ENCODE assay signal across 8 cellular contexts in genomic region chr5:124742983-124743533, GRCh38. TPM values are rescaled to one million over a fixed set of nuclear protein-coding genes. Genes with fewer than 3 reads are reported as not detected.
A peak's percentile ranks its signal among the peaks of the same experiment; 100 is the strongest.
DNase-seq lines count a peak whose midpoint lies in the region; ATAC-seq and TF ChIP-seq lines count a peak whose summit lies in the region.

No MANE protein-coding gene starts in this region.

- intact Hi-C loops in body of pancreas (cut with DNase I) = no loop called here
- intact Hi-C loops in lower lobe of right lung (cut with DNase I) = loop anchor here (10.0 kb wide), 1 partner anchor 88 kb away; no protein-coding TSS in a partner anchor

- H3K27ac ChIP-seq in body of pancreas = peak overlapping the region; percentile 72 to 91 (median 85)
- peak overlapping the region; percentile 91 for H3K27ac ChIP-seq in lower lobe of right lung

- H3K27me3 ChIP-seq in body of pancreas = no peaks in the 10 kb centered on the region
- no peaks in the 10 kb centered on the region for H3K27me3 ChIP-seq in lower lobe of right lung (ENCODE audit: low read depth)

- peak in 1 of 3 donors; percentile 25 for TF ChIP-seq POLR2A in body of pancreas (IDR thresholded peaks at IDR 0.05)

- H3K4me3 ChIP-seq in body of pancreas = no peak overlapping the region
- H3K4me3 ChIP-seq in lower lobe of right lung = peak overlapping the region; percentile 73

- ATAC-seq in HG02642 (IDR thresholded peaks at IDR 0.05; ENCODE audit: poor library complexity, unreplicated experiment) = peak; percentile 22
- ATAC-seq in body of pancreas = no peak
- ATAC-seq in lower lobe of right lung = peak; percentile 48 to 75
- ATAC-seq in HG03460 (IDR thresholded peaks at IDR 0.05; ENCODE audit: unreplicated experiment) = no peak
- no peak for ATAC-seq in GM18873 (IDR thresholded peaks at IDR 0.05; ENCODE audit: low FRiP score, unreplicated experiment)

- WGBS in body of pancreas, 2 donors = 19 to 21% methylated on average over 6 of the region's 6 CpGs

- DNase-seq in AG08396 (ENCODE audit: low spot score) (peak; percentile 61), body of pancreas (peak in 3 of 4 donors; percentile 46 to 54 (median 54)), lower lobe of right lung (no peak), NCI-H2029 (lab: John Stamatoyannopoulos, UW) (no peak), GF-D8 (lab: John Stamatoyannopoulos, UW) (no peak)

- H3K36me3 ChIP-seq in body of pancreas (replicated peaks in 1 of 2; ENCODE audit: insufficient read depth in 1 of 2, low read depth in 2 of 2) = no peaks in the 10 kb centered on the region
- H3K36me3 ChIP-seq in lower lobe of right lung = no peaks in the 10 kb centered on the region

- H3K4me1 ChIP-seq in body of pancreas = peaks cover 76% of the 10 kb centered on the region
- H3K4me1 ChIP-seq in lower lobe of right lung = peaks cover 37% of the 10 kb centered on the region

- H3K9me3 ChIP-seq in body of pancreas (no peaks in the 10 kb centered on the region), lower lobe of right lung (no peaks in the 10 kb centered on the region)

- peak in 1 of 7 experiments; percentile 11 for TF ChIP-seq CTCF in body of pancreas (IDR thresholded peaks at IDR 0.05)
- TF ChIP-seq CTCF in lower lobe of right lung (IDR thresholded peaks at IDR 0.05) = no peak

RNA-seq across cellular contexts. Expression of gene ZNF608, which starts 3.4 kb away (rescaled TPM):
- total RNA-seq in body of pancreas = 10 to 100 TPM; 30.1 to 33.6 TPM
- total RNA-seq in lower lobe of right lung = 27.9 TPM

Comparison
In these comparisons a context has a peak if more than half of its experiments do, and no peak if none do; other contexts are left out.
1. DNase-seq: peak in AG08396 (single experiment) and body of pancreas (3 of 4); none in lower lobe of right lung (single experiment), NCI-H2029 (single experiment) and GF-D8 (single experiment).
2. ATAC-seq: peak in HG02642 (single experiment) and lower lobe of right lung (2 of 2); none in body of pancreas (single experiment), HG03460 (single experiment) and GM18873 (single experiment).